17 cellular contexts compared by ENCODE assay signal in the genomic region with DNA sequence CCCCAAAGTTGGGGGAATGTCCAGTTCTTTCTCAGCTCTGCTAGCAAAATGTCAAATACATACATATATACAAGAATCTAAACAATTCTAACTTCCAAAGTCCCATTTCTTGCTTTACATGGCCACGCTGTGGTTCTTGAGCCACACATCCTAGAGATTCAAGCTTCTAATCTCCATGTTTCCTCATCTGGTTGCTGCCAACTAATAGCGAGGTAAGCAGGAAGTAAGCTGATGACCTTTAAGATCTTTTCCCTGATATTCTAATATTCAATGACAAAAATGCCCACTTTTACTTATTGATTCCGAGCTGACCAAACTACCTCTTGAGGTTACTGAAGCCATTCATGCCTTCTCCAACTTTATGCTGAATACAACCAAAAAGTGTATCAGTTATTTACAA. TPM values are rescaled to one million over a fixed set of nuclear protein-coding genes. Genes with fewer than 3 reads are reported as not detected.
DNase-seq lines count a peak whose midpoint lies in the region; ATAC-seq, FAIRE-seq and TF ChIP-seq lines count a peak whose summit lies in the region.
"Had no signal": no experiment of that assay in that cellular context is flagged by ENCODE, and none has a peak within 500 bp of the region (broad histone marks: within the 10 kb centered on the region; RNA-seq: fewer than 3 reads in every experiment).

No MANE protein-coding gene starts in this region.

- peaks cover 60% of the 10 kb centered on the region for H3K79me2 ChIP-seq in Loucy (ENCODE audit: insufficient read depth, low read length)

- peaks cover 36% of the 10 kb centered on the region for H3K4me1 Mint-ChIP-seq in activated CD4-positive, alpha-beta memory T cell treated with anti-CD3 and anti-CD28 coated beads, Interleukin-2, amount 10 ng/mL, durations not matched to agents 7 days and 5 days
- H3K4me1 Mint-ChIP-seq in activated CD4-positive, alpha-beta memory T cell treated with anti-CD3 and anti-CD28 coated beads for 36 hours (ENCODE audit: low read depth), result peaks cover 48% of the 10 kb centered on the region
- H3K4me1 Mint-ChIP-seq in osteocyte (ENCODE audit: unreplicated experiment), result peaks cover 40% of the 10 kb centered on the region

- H3K27ac ChIP-seq in kidney (ENCODE audit: low read depth in 2 of 2, low read length in 2 of 2), result no peak overlapping the region
- H3K27ac ChIP-seq: dorsolateral prefrontal cortex, hepatocyte, prostate gland, WERI-Rb-1 had no signal

- no peak for ATAC-seq in Right ventricle myocardium superior (ENCODE audit: poor library complexity)

- H3K4me1 ChIP-seq in Loucy (ENCODE audit: insufficient read depth, low read length, poor library complexity, severe bottlenecking) (peaks cover 50% of the 10 kb centered on the region), kidney (ENCODE audit: control insufficient read depth in 1 of 2, insufficient read depth in 1 of 2, low read depth in 1 of 2, low read length in 2 of 2) (peaks cover 6 to 11% of the 10 kb centered on the region in 2 donors)
- H3K4me1 ChIP-seq: prostate gland had no signal

- no peak for DNase-seq in activated CD4-positive, alpha-beta memory T cell treated with anti-CD3 and anti-CD28 coated beads, Interleukin-2, amount 10 ng/mL, durations not matched to agents 7 days and 5 days
- no peak for DNase-seq in activated CD4-positive, alpha-beta memory T cell treated with anti-CD3 and anti-CD28 coated beads for 36 hours
- DNase-seq in bronchial epithelial cell (ENCODE audit: low read depth) (peak; percentile 34), osteocyte (ENCODE audit: extremely low spot score, unreplicated experiment) (no peak), DMS153 (lab: John Stamatoyannopoulos, UW) (no peak), kidney (no peak), Right ventricle myocardium superior (no peak)
- DNase-seq: ACHN; activated effector memory CD4-positive, alpha-beta T cell treated with anti-CD3 and anti-CD28 coated beads, Interleukin-2, amount 50 U/mL, for 16 hours; dorsolateral prefrontal cortex; NCI-H1694 treated with DMSO at 0.1 percent for 48 hours; NCI-H510A; WERI-Rb-1 had no signal

- POLR2A ChIA-PET in activated CD4-positive, alpha-beta memory T cell treated with anti-CD3 and anti-CD28 coated beads, Interleukin-2, amount 10 ng/mL, durations not matched to agents 7 days and 5 days (lab: Charles Lee), result interaction anchor here (0.7 to 1.3 kb wide), 3 partner anchors 20 to 310 kb away, joined by 3 to 5 read pairs (median 3); partner anchors contain the start of gene UGP2
- POLR2A ChIA-PET in activated CD4-positive, alpha-beta memory T cell treated with anti-CD3 and anti-CD28 coated beads for 36 hours (lab: Charles Lee), result no interaction called here

- CTCF ChIA-PET in activated CD4-positive, alpha-beta memory T cell treated with anti-CD3 and anti-CD28 coated beads, Interleukin-2, amount 10 ng/mL, durations not matched to agents 7 days and 5 days (lab: Charles Lee), result interaction anchor here (0.8 to 1.7 kb wide), 6 partner anchors 11 to 507 kb away, joined by 3 read pairs; no protein-coding TSS in a partner anchor
- CTCF ChIA-PET in activated CD4-positive, alpha-beta memory T cell treated with anti-CD3 and anti-CD28 coated beads for 36 hours (lab: Charles Lee), result interaction anchor here (0.7 to 1.1 kb wide), 2 partner anchors 16 to 126 kb away, joined by 3 read pairs; no protein-coding TSS in a partner anchor

- H3K4me3 ChIP-seq in Loucy (ENCODE audit: low read length, poor library complexity, severe bottlenecking) (peak overlapping the region; percentile 56), bronchial epithelial cell (ENCODE audit: low read depth, low read length) (no peak overlapping the region), kidney (ENCODE audit: low read length in 2 of 2) (no peak overlapping the region)
- H3K4me3 ChIP-seq: hepatocyte, prostate gland had no signal

- FAIRE-seq in bronchial epithelial cell (lab: Jason Lieb, UNC), result no peak
- FAIRE-seq in kidney (lab: Jason Lieb, UNC), result no peak

- H3K27me3 ChIP-seq in Loucy (ENCODE audit: insufficient read depth, low read length, poor library complexity, severe bottlenecking) (no peaks in the 10 kb centered on the region), bronchial epithelial cell (ENCODE audit: control insufficient read depth, insufficient read depth, low read length) (no peaks in the 10 kb centered on the region)
- H3K27me3 ChIP-seq: dorsolateral prefrontal cortex, hepatocyte had no signal

- intact Hi-C loops in activated CD4-positive, alpha-beta memory T cell treated with anti-CD3 and anti-CD28 coated beads for 36 hours (cut with micrococcal nuclease), result loop anchor here (5.0 kb wide), 2 partner anchors 39 to 429 kb away; partner anchors contain the start of genes MDH1 and WDPCP
- intact Hi-C loops in kidney (cut with DNase I), result no loop called here
- intact Hi-C loops in Right ventricle myocardium superior (cut with DNase I), result no loop called here

- no peak for TF ChIP-seq CTCF in Loucy (conservative IDR thresholded peaks at IDR 0.05; ENCODE audit: low read length)
- no peak for TF ChIP-seq CTCF in bronchial epithelial cell (IDR thresholded peaks at IDR 0.05; ENCODE audit: insufficient read depth, low read length, severe bottlenecking)
- TF ChIP-seq CTCF in osteocyte (IDR thresholded peaks at IDR 0.05), result no peak
- TF ChIP-seq CTCF in kidney (IDR thresholded peaks at IDR 0.05; ENCODE audit: borderline replicate concordance, extremely low read depth, insufficient read depth), result no peak

- no peak overlapping the region for H3K27ac Mint-ChIP-seq in activated CD4-positive, alpha-beta memory T cell treated with anti-CD3 and anti-CD28 coated beads, Interleukin-2, amount 10 ng/mL, durations not matched to agents 7 days and 5 days
- H3K27ac Mint-ChIP-seq in activated CD4-positive, alpha-beta memory T cell treated with anti-CD3 and anti-CD28 coated beads for 36 hours, result no peak overlapping the region
- H3K27ac Mint-ChIP-seq in osteocyte (ENCODE audit: unreplicated experiment), result no peak overlapping the region
- H3K27ac Mint-ChIP-seq: stimulated activated naive CD8-positive, alpha-beta T cell treated with anti-CD3 and anti-CD28 coated beads, Interleukin-15, Interleukin-2, amounts not matched to agents 100 ng/mL and 50 ng/mL, for 24 hours had no signal

- H3K36me3 Mint-ChIP-seq in activated CD4-positive, alpha-beta memory T cell treated with anti-CD3 and anti-CD28 coated beads, Interleukin-2, amount 10 ng/mL, durations not matched to agents 7 days and 5 days (ENCODE audit: low read depth), result peaks cover 23% of the 10 kb centered on the region
- peaks cover 8% of the 10 kb centered on the region for H3K36me3 Mint-ChIP-seq in activated CD4-positive, alpha-beta memory T cell treated with anti-CD3 and anti-CD28 coated beads for 36 hours
- no peaks in the 10 kb centered on the region for H3K36me3 Mint-ChIP-seq in osteocyte (ENCODE audit: unreplicated experiment)

- H3F3A ChIP-seq in Loucy (ENCODE audit: low read depth), result peaks cover 2% of the 10 kb centered on the region; the same call in 1 of the 2 replicates

- H3K4me3 Mint-ChIP-seq in activated CD4-positive, alpha-beta memory T cell treated with anti-CD3 and anti-CD28 coated beads, Interleukin-2, amount 10 ng/mL, durations not matched to agents 7 days and 5 days, result peak overlapping the region; percentile 25
- no peak overlapping the region for H3K4me3 Mint-ChIP-seq in activated CD4-positive, alpha-beta memory T cell treated with anti-CD3 and anti-CD28 coated beads for 36 hours
- peak overlapping the region; percentile 14 for H3K4me3 Mint-ChIP-seq in osteocyte (ENCODE audit: unreplicated experiment)
- H3K4me3 Mint-ChIP-seq: stimulated activated naive CD8-positive, alpha-beta T cell treated with anti-CD3 and anti-CD28 coated beads, Interleukin-15, Interleukin-2, amounts not matched to agents 100 ng/mL and 50 ng/mL, for 24 hours had no signal

- H3K9me3 Mint-ChIP-seq in activated CD4-positive, alpha-beta memory T cell treated with anti-CD3 and anti-CD28 coated beads, Interleukin-2, amount 10 ng/mL, durations not matched to agents 7 days and 5 days, result no peaks in the 10 kb centered on the region
- H3K9me3 Mint-ChIP-seq in activated CD4-positive, alpha-beta memory T cell treated with anti-CD3 and anti-CD28 coated beads for 36 hours, result no peaks in the 10 kb centered on the region
- H3K9me3 Mint-ChIP-seq in osteocyte (ENCODE audit: unreplicated experiment), result no peaks in the 10 kb centered on the region
- H3K9me3 Mint-ChIP-seq: stimulated activated naive CD8-positive, alpha-beta T cell treated with anti-CD3 and anti-CD28 coated beads, Interleukin-15, Interleukin-2, amounts not matched to agents 100 ng/mL and 50 ng/mL, for 24 hours had no signal

- H3K9ac ChIP-seq in Loucy (ENCODE audit: low read depth, low read length, poor library complexity, severe bottlenecking) (peak overlapping the region; percentile 9), kidney (ENCODE audit: low read length in 2 of 2) (no peak overlapping the region)

- no peak overlapping the region for H2AFZ ChIP-seq in Loucy (ENCODE audit: low read length)
- H2AFZ ChIP-seq: hepatocyte had no signal

- peak overlapping the region; percentile 64 for H3K4me2 ChIP-seq in Loucy (ENCODE audit: low read depth, low read length, poor library complexity, severe bottlenecking)
- H3K4me2 ChIP-seq: hepatocyte had no signal

- H3K36me3 ChIP-seq in Loucy (ENCODE audit: insufficient read depth, low read length), result no peaks in the 10 kb centered on the region
- H3K36me3 ChIP-seq in bronchial epithelial cell (ENCODE audit: control insufficient read depth, insufficient read depth, low read length), result no peaks in the 10 kb centered on the region
- no peaks in the 10 kb centered on the region for H3K36me3 ChIP-seq in kidney (ENCODE audit: control insufficient read depth in 1 of 2, insufficient read depth in 2 of 2, low read length in 2 of 2)
- H3K36me3 ChIP-seq: prostate gland, WERI-Rb-1 had no signal

- no peaks in the 10 kb centered on the region for H3K27me3 Mint-ChIP-seq in activated CD4-positive, alpha-beta memory T cell treated with anti-CD3 and anti-CD28 coated beads, Interleukin-2, amount 10 ng/mL, durations not matched to agents 7 days and 5 days
- H3K27me3 Mint-ChIP-seq in activated CD4-positive, alpha-beta memory T cell treated with anti-CD3 and anti-CD28 coated beads for 36 hours, result no peaks in the 10 kb centered on the region
- no peaks in the 10 kb centered on the region for H3K27me3 Mint-ChIP-seq in osteocyte (ENCODE audit: unreplicated experiment)
- H3K27me3 Mint-ChIP-seq: stimulated activated naive CD8-positive, alpha-beta T cell treated with anti-CD3 and anti-CD28 coated beads, Interleukin-15, Interleukin-2, amounts not matched to agents 100 ng/mL and 50 ng/mL, for 24 hours had no signal

- H3K9me2 ChIP-seq in Loucy (replicated peaks; ENCODE audit: low read depth, low read length), result no peaks in the 10 kb centered on the region

- peaks cover 24% of the 10 kb centered on the region for H4K20me1 ChIP-seq in Loucy (ENCODE audit: insufficient read depth, low read length, poor library complexity, severe bottlenecking)

- H3K9me3 ChIP-seq in Loucy (ENCODE audit: insufficient read depth, low read depth, low read length) (no peaks in the 10 kb centered on the region), kidney (ENCODE audit: control insufficient read depth in 1 of 2, low read length in 2 of 2) (no peaks in the 10 kb centered on the region)
- H3K9me3 ChIP-seq: prostate gland had no signal

RNA-seq across cellular contexts. Expression of gene VPS54, which starts 3.3 kb away (rescaled TPM):
- total RNA-seq in activated CD4-positive, alpha-beta memory T cell treated with anti-CD3 and anti-CD28 coated beads, Interleukin-2, amount 10 ng/mL, durations not matched to agents 7 days and 5 days, result 10 to 100 TPM; 18.8 to 19.2 TPM
- total RNA-seq in activated CD4-positive, alpha-beta memory T cell treated with anti-CD3 and anti-CD28 coated beads for 36 hours, result 10 to 100 TPM; 12.5 to 12.8 TPM
- total RNA-seq in bronchial epithelial cell (18.2 and 20.9 TPM in 2 replicates), osteocyte (17.2 and 17.3 TPM in 2 replicates), kidney (25.0 TPM), Right ventricle myocardium superior (8.8 TPM)
- polyA plus RNA-seq in kidney (ENCODE audit: insufficient read depth, low read depth, low replicate concordance), result 17.4 TPM
